In the genomic region with DNA sequence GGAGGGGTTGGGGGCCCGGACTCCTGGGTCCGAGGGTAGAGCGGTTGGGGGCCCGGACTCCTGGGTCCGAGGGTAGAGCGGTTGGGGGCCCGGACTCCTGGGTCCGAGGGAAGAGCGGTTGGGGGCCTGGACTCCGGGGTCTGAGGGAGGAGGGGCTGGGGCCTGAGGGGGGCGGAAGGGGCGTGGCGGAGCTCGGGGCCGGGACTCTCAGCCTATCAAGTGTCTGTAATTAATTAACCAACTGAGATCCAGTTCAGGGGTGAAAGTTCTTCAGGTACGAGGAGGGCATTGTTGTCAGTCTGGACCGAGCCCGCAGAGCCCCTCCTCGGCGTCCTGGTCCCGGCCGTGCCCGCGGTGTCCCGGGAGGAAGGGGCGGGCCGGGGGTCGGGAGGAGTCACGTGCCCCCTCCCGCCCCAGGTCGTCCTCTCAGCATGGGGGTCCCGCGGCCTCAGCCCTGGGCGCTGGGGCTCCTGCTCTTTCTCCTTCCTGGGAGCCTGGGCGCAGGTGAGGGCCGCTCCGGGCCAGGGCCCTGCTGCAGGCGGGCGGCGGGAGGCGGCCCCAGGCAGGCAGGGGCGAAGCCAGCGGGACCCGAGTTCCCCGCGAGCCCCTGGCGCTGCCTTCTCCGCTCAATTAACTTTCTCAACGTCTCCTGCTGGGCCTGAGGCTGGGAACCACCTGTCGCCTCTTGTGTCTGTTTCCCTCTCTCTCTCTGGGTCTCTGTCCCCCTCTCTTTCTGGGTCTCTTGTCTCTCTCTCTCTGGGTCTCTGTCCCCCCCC, we compare ENCODE assay signal across 8 cellular contexts. TPM values are rescaled to one million over a fixed set of nuclear protein-coding genes. Genes with fewer than 3 reads are reported as not detected.
DNase-seq lines count a peak whose midpoint lies in the region; ATAC-seq and TF ChIP-seq lines count a peak whose summit lies in the region.

No MANE protein-coding gene starts in this region.

- no peaks in the 10 kb centered on the region for H3K9me3 Mint-ChIP-seq in T-helper 1 cell treated with Interleukin-12 subunit alpha and Interleukin-12 subunit beta and Interleukin-4 antibody, amounts not matched to agents 30 μg/mL and 1 μg/mL, for 36 hours
- no peaks in the 10 kb centered on the region for H3K9me3 Mint-ChIP-seq in stimulated activated naive CD8-positive, alpha-beta T cell treated with anti-CD3 and anti-CD28 coated beads, Interleukin-15, amount 100 ng/mL, for 72 hours

- no peaks in the 10 kb centered on the region for H3K79me2 ChIP-seq in mammary epithelial cell (ENCODE audit: insufficient read depth, low read length)

- H3K4me1 Mint-ChIP-seq in T-helper 1 cell treated with Interleukin-12 subunit alpha and Interleukin-12 subunit beta and Interleukin-4 antibody, amounts not matched to agents 30 μg/mL and 1 μg/mL, for 36 hours (ENCODE audit: low read depth) = peaks cover 19% of the 10 kb centered on the region
- H3K4me1 Mint-ChIP-seq in stimulated activated naive CD8-positive, alpha-beta T cell treated with anti-CD3 and anti-CD28 coated beads, Interleukin-15, amount 100 ng/mL, for 72 hours = peaks cover 44% of the 10 kb centered on the region

- peak overlapping the region; percentile 49 for H3K27ac Mint-ChIP-seq in T-helper 1 cell treated with Interleukin-12 subunit alpha and Interleukin-12 subunit beta and Interleukin-4 antibody, amounts not matched to agents 30 μg/mL and 1 μg/mL, for 36 hours
- peak overlapping the region; percentile 24 to 95 for H3K27ac Mint-ChIP-seq in stimulated activated naive CD8-positive, alpha-beta T cell treated with anti-CD3 and anti-CD28 coated beads, Interleukin-15, amount 100 ng/mL, for 72 hours

- CTCF ChIA-PET in mammary epithelial cell (lab: Charles Lee; ENCODE audit: low non-redundant PET) = no interaction called here

- no CpG with 5 or more reads among the region's 50 CpGs for WGBS in mammary epithelial cell (ENCODE audit: low coverage, missing lambda C conversion rate)

- peaks cover 15% of the 10 kb centered on the region for H3K27me3 Mint-ChIP-seq in T-helper 1 cell treated with Interleukin-12 subunit alpha and Interleukin-12 subunit beta and Interleukin-4 antibody, amounts not matched to agents 30 μg/mL and 1 μg/mL, for 36 hours (ENCODE audit: low read depth)
- no peaks in the 10 kb centered on the region for H3K27me3 Mint-ChIP-seq in stimulated activated naive CD8-positive, alpha-beta T cell treated with anti-CD3 and anti-CD28 coated beads, Interleukin-15, amount 100 ng/mL, for 72 hours

- H4K20me1 ChIP-seq in mammary epithelial cell (ENCODE audit: insufficient read depth, low read length) = no peaks in the 10 kb centered on the region

- H3K4me3 ChIP-seq in mammary epithelial cell (replicated peaks in 1 of 3; ENCODE audit: insufficient read depth in 1 of 3, low read depth in 2 of 3, low read length in 3 of 3) = peak overlapping the region in 2 of 3 experiments; percentile 32 to 36

- H3K9me3 ChIP-seq in mammary epithelial cell (replicated peaks; ENCODE audit: insufficient read depth, low read length) = no peaks in the 10 kb centered on the region

- H3K36me3 Mint-ChIP-seq in T-helper 1 cell treated with Interleukin-12 subunit alpha and Interleukin-12 subunit beta and Interleukin-4 antibody, amounts not matched to agents 30 μg/mL and 1 μg/mL, for 36 hours (ENCODE audit: low read depth) = no peaks in the 10 kb centered on the region

- DNase-seq in T-helper 1 cell (no peak), NOMO-1 treated with DMSO at 0.1 percent for 48 hours (lab: John Stamatoyannopoulos, UW; ENCODE audit: unreplicated experiment) (peak; percentile 59), mammary epithelial cell (no peak), left kidney (ENCODE audit: low read depth, low spot score) (peak; percentile 91)
- DNase-seq in stimulated activated naive CD8-positive, alpha-beta T cell treated with anti-CD3 and anti-CD28 coated beads, Interleukin-15, amount 100 ng/mL, for 72 hours = no peak

- in situ Hi-C loops in mammary epithelial cell (cut with MboI; ENCODE audit: low sequenced_read_pairs in 2 of 2) = no loop called here

- H3K27me3 ChIP-seq in mammary epithelial cell (ENCODE audit: insufficient read depth, low read length) = peaks cover 4% of the 10 kb centered on the region

- H3K27ac ChIP-seq in mammary epithelial cell (ENCODE audit: insufficient read depth, low read depth, low read length) = no peak overlapping the region

- H3K9ac ChIP-seq in mammary epithelial cell (ENCODE audit: insufficient read depth, low read length) = no peak overlapping the region

- peak overlapping the region; percentile 73 for H3K4me2 ChIP-seq in mammary epithelial cell (ENCODE audit: insufficient read depth, low read depth, low read length)

- H3K4me1 ChIP-seq in mammary epithelial cell (ENCODE audit: insufficient read depth, low read length) = peaks cover 7% of the 10 kb centered on the region

- no TSS peak for BruUV-seq in mammary epithelial cell (replicated peaks; lab: Mats Ljungman, UMichigan)

- TF ChIP-seq CTCF in mammary epithelial cell (conservative IDR thresholded peaks at IDR 0.05 in 1 of 2, IDR thresholded peaks at IDR 0.05 in 1 of 2; ENCODE audit: extremely low read depth in 1 of 2, insufficient read depth in 1 of 2, low read depth in 1 of 2, low read length in 2 of 2) = no peak

- peak overlapping the region; percentile 39 for H2AFZ ChIP-seq in mammary epithelial cell (ENCODE audit: low read depth, low read length)

- peak; percentile 79 for ATAC-seq in stimulated activated naive CD8-positive, alpha-beta T cell treated with anti-CD3 and anti-CD28 coated beads, Interleukin-15, amount 100 ng/mL, for 72 hours
- no peak for ATAC-seq in GM21717 (IDR thresholded peaks at IDR 0.05; ENCODE audit: unreplicated experiment)
- no peak for ATAC-seq in HG03095 (IDR thresholded peaks at IDR 0.05; ENCODE audit: unreplicated experiment)

- intact Hi-C loops in mammary epithelial cell (cut with micrococcal nuclease) = no loop called here

- peak overlapping the region; percentile 82 for H3K4me3 Mint-ChIP-seq in T-helper 1 cell treated with Interleukin-12 subunit alpha and Interleukin-12 subunit beta and Interleukin-4 antibody, amounts not matched to agents 30 μg/mL and 1 μg/mL, for 36 hours
- peak overlapping the region; percentile 91 to 97 for H3K4me3 Mint-ChIP-seq in stimulated activated naive CD8-positive, alpha-beta T cell treated with anti-CD3 and anti-CD28 coated beads, Interleukin-15, amount 100 ng/mL, for 72 hours

- H3K36me3 ChIP-seq in mammary epithelial cell (ENCODE audit: insufficient read depth, low read length) = no peaks in the 10 kb centered on the region

- dilution Hi-C loops in mammary epithelial cell (cut with HindIII; ENCODE audit: low sequenced_read_pairs) = loop anchor here (5.0 kb wide), 1 partner anchor 49 kb away; no protein-coding TSS in a partner anchor

RNA-seq across cellular contexts. Expression of gene FCGRT, which starts 0.7 kb away (rescaled TPM):
- 10 to 100 TPM in 1 of 2 donors, 1 to 10 TPM in 1; 2.8 to 19.5 TPM for total RNA-seq in mammary epithelial cell
- polyA plus RNA-seq in mammary epithelial cell = 2.5 TPM
- not detected for polyA minus RNA-seq in mammary epithelial cell

RNA-seq across cellular contexts. Expression of gene RCN3, which starts 14.6 kb away (rescaled TPM):
- under 1 TPM; 0.49 to 0.50 TPM for total RNA-seq in mammary epithelial cell
- 0.05 TPM for polyA plus RNA-seq in mammary epithelial cell
- polyA minus RNA-seq in mammary epithelial cell = not detected

RNA-seq across cellular contexts. Expression of gene RPS11, which starts 16.9 kb away (rescaled TPM):
- total RNA-seq in mammary epithelial cell = 1,000 to 10,000 TPM; 1,466 to 1,899 TPM
- 3,256 TPM for polyA plus RNA-seq in mammary epithelial cell
- polyA minus RNA-seq in mammary epithelial cell = 1,430 TPM

RNA-seq across cellular contexts. Expression of gene RPL13A, which starts 25.8 kb away (rescaled TPM):
- total RNA-seq in mammary epithelial cell = 1,000 to 10,000 TPM; 1,880 to 1,955 TPM
- polyA plus RNA-seq in mammary epithelial cell = 2,187 TPM
- polyA minus RNA-seq in mammary epithelial cell = 2,358 TPM

RNA-seq across cellular contexts. Expression of gene FLT3LG, which starts 39.1 kb away (rescaled TPM):
- 1 to 10 TPM in 1 of 2 donors, under 1 TPM in 1; 0.50 to 4.2 TPM for total RNA-seq in mammary epithelial cell
- 1.7 TPM for polyA plus RNA-seq in mammary epithelial cell
- not detected for polyA minus RNA-seq in mammary epithelial cell

Comparison
In these comparisons a context has a peak if more than half of its experiments do, and no peak if none do; other contexts are left out.
1. DNase-seq: peak in NOMO-1 treated with DMSO at 0.1 percent for 48 hours (single experiment) and left kidney (single experiment); none in T-helper 1 cell (0 of 5), mammary epithelial cell (single experiment) and stimulated activated naive CD8-positive, alpha-beta T cell treated with anti-CD3 and anti-CD28 coated beads, Interleukin-15, amount 100 ng/mL, for 72 hours (0 of 2).